ENCODE assay signal across 21 cellular contexts in the genomic region with DNA sequence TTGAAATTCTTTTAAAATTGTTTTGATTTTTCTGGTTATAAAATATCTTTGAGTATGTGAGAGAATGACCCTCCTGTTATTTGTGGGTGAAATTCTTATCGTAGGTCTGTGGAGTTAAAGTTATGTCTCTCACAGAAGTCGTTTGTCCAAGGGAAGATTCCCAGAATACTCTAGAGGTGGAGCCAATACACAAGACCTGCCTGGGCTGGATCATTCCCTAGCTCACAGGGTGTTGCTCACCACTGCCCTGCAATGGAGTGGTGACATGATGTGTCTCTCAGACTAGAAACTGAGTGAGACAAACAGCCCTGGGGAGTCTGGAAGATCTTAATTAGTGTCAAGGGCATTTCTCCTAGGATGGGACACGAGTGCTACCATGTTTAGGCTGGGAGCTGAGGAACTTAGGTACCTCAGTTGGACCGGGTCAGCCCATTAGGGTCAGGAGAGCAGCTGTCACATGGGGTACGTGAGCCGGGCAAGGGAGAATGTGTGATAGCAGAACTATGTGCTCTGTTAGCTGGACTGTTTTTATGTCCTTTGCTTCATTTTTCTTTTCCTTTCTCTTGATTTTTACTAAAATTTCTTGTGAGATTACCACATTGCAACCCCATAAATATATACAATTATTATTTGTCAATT. TPM values are rescaled to one million over a fixed set of nuclear protein-coding genes. Genes with fewer than 3 reads are reported as not detected.
DNase-seq lines count a peak whose midpoint lies in the region; ATAC-seq and TF ChIP-seq lines count a peak whose summit lies in the region.
"Had no signal": no experiment of that assay in that cellular context is flagged by ENCODE, and none has a peak within 500 bp of the region (broad histone marks: within the 10 kb centered on the region; RNA-seq: fewer than 3 reads in every experiment).

No MANE protein-coding gene starts in this region.

- H3K9me3 Mint-ChIP-seq in nephron progenitor cell: no peaks in the 10 kb centered on the region
- H3K9me3 Mint-ChIP-seq: CD14-positive monocyte; T-helper 2 cell treated with Interferon-gamma antibody and Interleukin-4, amounts not matched to agents 5 μg/mL and 100 μg/mL, for 36 hours had no signal

- no peak overlapping the region for H4K91ac ChIP-seq in trophoblast cell (ENCODE audit: low read depth, low read length)

- no peak overlapping the region for H3K18ac ChIP-seq in trophoblast cell (ENCODE audit: low read length)

- H3K4ac ChIP-seq in trophoblast cell (ENCODE audit: low read depth, low read length): no peak overlapping the region

- no peak overlapping the region for H3K27ac Mint-ChIP-seq in nephron progenitor cell
- H3K27ac Mint-ChIP-seq: T-helper 2 cell treated with Interferon-gamma antibody and Interleukin-4, amounts not matched to agents 5 μg/mL and 100 μg/mL, for 36 hours had no signal

- TF ChIP-seq CTCF in BE2C (IDR thresholded peaks at IDR 0.05; ENCODE audit: low read depth, low read length): no peak
- TF ChIP-seq CTCF in nephron progenitor cell (IDR thresholded peaks at IDR 0.05): no peak

- peaks cover 2% of the 10 kb centered on the region for H3K79me1 ChIP-seq in trophoblast cell (ENCODE audit: low read length)

- H3K4me1 Mint-ChIP-seq in nephron progenitor cell: no peaks in the 10 kb centered on the region

- H3K27ac ChIP-seq in SJSA1 (peak overlapping the region; percentile 57), trophoblast cell (ENCODE audit: low read depth, low read length) (no peak overlapping the region)
- H3K27ac ChIP-seq: body of pancreas had no signal

- H3K4me2 ChIP-seq in trophoblast cell (ENCODE audit: low read length): no peak overlapping the region

- no peak overlapping the region for H4K12ac ChIP-seq in trophoblast cell (ENCODE audit: low read depth, low read length)

- DNase-seq in GM03348 (ENCODE audit: low spot score): peak; percentile 17
- DNase-seq in SJSA1 (ENCODE audit: low read depth in 1 of 2, low spot score in 2 of 2): peak in 1 of 2 experiments; percentile 48
- DNase-seq in foreskin melanocyte: peak; percentile 35
- peak; percentile 29 to 53 for DNase-seq in trophoblast cell
- DNase-seq in BE2C: no peak
- no peak for DNase-seq in nephron progenitor cell
- DNase-seq: activated CD8-positive, alpha-beta memory T cell treated with anti-CD3 and anti-CD28 coated beads, Interleukin-2, amount 50 U/mL, for 48 hours; activated naive CD4-positive, alpha-beta T cell; DND-41; effector CD8-positive, alpha-beta T cell; MV-4-11; NCI-H748 treated with DMSO at 0.1 percent for 48 hours; retina; stimulated activated CD4-positive, alpha-beta T cell treated with anti-CD3 and anti-CD28 coated beads, Interleukin-1b, Interleukin-23, amount 100 ng/mL, for 48 hours had no signal

- H3K27me3 ChIP-seq in SJSA1 (replicated peaks): no peaks in the 10 kb centered on the region
- H3K27me3 ChIP-seq in trophoblast cell (ENCODE audit: insufficient read depth, low read length): no peaks in the 10 kb centered on the region
- H3K27me3 ChIP-seq in BE2C: no peaks in the 10 kb centered on the region
- H3K27me3 ChIP-seq: body of pancreas had no signal

- H3K14ac ChIP-seq in trophoblast cell (ENCODE audit: low read length): no peak overlapping the region

- H3K4me3 ChIP-seq in SJSA1 (no peak overlapping the region), trophoblast cell (ENCODE audit: low read depth, low read length) (no peak overlapping the region), BE2C (ENCODE audit: low read depth, low read length) (no peak overlapping the region)
- H3K4me3 ChIP-seq: body of pancreas, HAP-1, lung had no signal

- no peak overlapping the region for H3K4me3 Mint-ChIP-seq in nephron progenitor cell
- H3K4me3 Mint-ChIP-seq: CD14-positive monocyte; T-helper 2 cell treated with Interferon-gamma antibody and Interleukin-4, amounts not matched to agents 5 μg/mL and 100 μg/mL, for 36 hours had no signal

- H2AFZ ChIP-seq in trophoblast cell (ENCODE audit: insufficient read depth, low read length, poor library complexity): no peak overlapping the region

- H2BK120ac ChIP-seq in trophoblast cell (ENCODE audit: insufficient read depth, low read length, poor library complexity): no peak overlapping the region

- H2BK12ac ChIP-seq in trophoblast cell (ENCODE audit: low read length): no peak overlapping the region

- H3K79me2 ChIP-seq in trophoblast cell (ENCODE audit: control insufficient read depth, insufficient read depth, low read length, poor library complexity): peaks cover 1% of the 10 kb centered on the region

- no peak overlapping the region for H2AK5ac ChIP-seq in trophoblast cell (ENCODE audit: low read length)

- no peak overlapping the region for H2BK5ac ChIP-seq in trophoblast cell (ENCODE audit: low read depth, low read length, poor library complexity)

- H3K4me1 ChIP-seq in SJSA1 (replicated peaks) (peaks cover 21% of the 10 kb centered on the region), trophoblast cell (ENCODE audit: control insufficient read depth in 1 of 2, insufficient read depth in 2 of 2, low read length in 2 of 2) (peaks cover 3 to 4% of the 10 kb centered on the region in 2 experiments), BE2C (no peaks in the 10 kb centered on the region)
- H3K4me1 ChIP-seq: body of pancreas, HAP-1 had no signal

- H4K8ac ChIP-seq in trophoblast cell (ENCODE audit: low read depth, low read length): no peak overlapping the region

- H3K23ac ChIP-seq in trophoblast cell (ENCODE audit: low read length): no peak overlapping the region

- H3K9me3 ChIP-seq in SJSA1 (replicated peaks): no peaks in the 10 kb centered on the region
- no peaks in the 10 kb centered on the region for H3K9me3 ChIP-seq in trophoblast cell (ENCODE audit: insufficient read depth, low read depth, low read length)
- no peaks in the 10 kb centered on the region for H3K9me3 ChIP-seq in BE2C
- H3K9me3 ChIP-seq: body of pancreas, HAP-1 had no signal

- H3K36me3 Mint-ChIP-seq in nephron progenitor cell (ENCODE audit: low read depth): peaks cover 29% of the 10 kb centered on the region

- H3K36me3 ChIP-seq in SJSA1 (peaks cover 10% of the 10 kb centered on the region; the same call in 1 of the 2 replicates), trophoblast cell (ENCODE audit: control insufficient read depth in 1 of 2, insufficient read depth in 2 of 2, low read length in 2 of 2) (peaks cover 0 to 2% of the 10 kb centered on the region in 2 experiments), BE2C (no peaks in the 10 kb centered on the region)

- no peak overlapping the region for H3K9ac ChIP-seq in trophoblast cell (ENCODE audit: low read length)

- H3K27me3 Mint-ChIP-seq in nephron progenitor cell (ENCODE audit: low read depth, poor library complexity): peaks cover 4% of the 10 kb centered on the region

- no CpG with 5 or more reads among the region's 6 CpGs for WGBS in trophoblast cell (ENCODE audit: extremely low coverage, insufficient coverage, insufficient read length)

- no peak for ATAC-seq in HG02840 (IDR thresholded peaks at IDR 0.05; ENCODE audit: low FRiP score, unreplicated experiment)
- ATAC-seq: body of pancreas, HepG2 had no signal

RNA-seq across cellular contexts. Expression of gene MYO5C, which starts 53.6 kb away (rescaled TPM):
- total RNA-seq in SJSA1 (2014; rRNA removed; shearing (Covaris generic)): 0.16 and 0.47 TPM in 2 replicates
- 1.2 and 1.3 TPM in 2 replicates for polyA plus RNA-seq in trophoblast cell (2013)
- polyA plus RNA-seq in BE2C (2012; ENCODE audit: insufficient read depth, insufficient read length, low read depth): not detected
- polyA plus RNA-seq: CD14-positive monocyte had no signal

Comparison
In these comparisons a context has a peak if more than half of its experiments do, and no peak if none do; other contexts are left out.
1. DNase-seq: peak in GM03348 (single experiment), foreskin melanocyte (single experiment) and trophoblast cell (2 of 2); none in BE2C (single experiment) and nephron progenitor cell (single experiment).